ENCODE assay signal across 1 cellular context in the genomic region with DNA sequence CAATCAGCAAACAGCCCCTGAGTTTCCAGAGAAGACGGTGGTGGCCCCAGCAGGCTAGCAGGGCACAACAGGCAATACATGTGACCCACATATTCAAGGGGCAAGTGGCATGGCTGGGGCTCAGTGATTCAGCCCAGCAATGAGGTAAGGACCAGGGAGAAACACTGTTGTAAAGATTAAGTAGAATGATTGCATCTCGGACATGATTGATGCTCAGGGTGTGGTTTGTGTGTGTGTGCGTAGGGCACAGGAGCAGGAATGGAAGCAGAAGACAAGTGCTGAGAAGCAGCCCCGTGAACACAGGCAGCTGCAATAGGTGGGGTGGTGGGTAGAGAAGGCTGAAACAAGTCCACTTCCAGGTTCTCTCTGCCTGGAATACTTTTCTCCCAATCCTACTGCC.
TF ChIP-seq lines count a peak whose summit lies in the region.

No MANE protein-coding gene starts in this region.

TF ChIP-seq in GM12878, 131 proteins besides CTCF, POLR2A, EP300 and RAD21:
- TF ChIP-seq NR2F1 (conservative IDR thresholded peaks at IDR 0.05) = no peak
- TF ChIP-seq BCL11A (IDR thresholded peaks at IDR 0.05; ENCODE audit: low read depth, low read length) = no peak
- TF ChIP-seq EED (IDR thresholded peaks at IDR 0.05; ENCODE audit: low read depth) = 0 out of 2 replicates have a peak, but pooled peaks have one; percentile 24
- TF ChIP-seq ZNF274 (IDR thresholded peaks at IDR 0.05; ENCODE audit: insufficient read depth, insufficient read length) = no peak
- TF ChIP-seq POLR2AphosphoS2 (IDR thresholded peaks at IDR 0.05; ENCODE audit: low read depth, low read length) = no peak
- no peak for TF ChIP-seq SREBF1 (IDR thresholded peaks at IDR 0.05; ENCODE audit: low read length)
- no peak for TF ChIP-seq MYC (IDR thresholded peaks at IDR 0.05; ENCODE audit: insufficient read depth, insufficient read length, insufficient replicate concordance, low read length, severe bottlenecking)
- no peak for TF ChIP-seq MTA3 (IDR thresholded peaks at IDR 0.05; ENCODE audit: borderline replicate concordance, low read length)
